Comparison of ENCODE assay signal across 1 cellular context in the genomic region with DNA sequence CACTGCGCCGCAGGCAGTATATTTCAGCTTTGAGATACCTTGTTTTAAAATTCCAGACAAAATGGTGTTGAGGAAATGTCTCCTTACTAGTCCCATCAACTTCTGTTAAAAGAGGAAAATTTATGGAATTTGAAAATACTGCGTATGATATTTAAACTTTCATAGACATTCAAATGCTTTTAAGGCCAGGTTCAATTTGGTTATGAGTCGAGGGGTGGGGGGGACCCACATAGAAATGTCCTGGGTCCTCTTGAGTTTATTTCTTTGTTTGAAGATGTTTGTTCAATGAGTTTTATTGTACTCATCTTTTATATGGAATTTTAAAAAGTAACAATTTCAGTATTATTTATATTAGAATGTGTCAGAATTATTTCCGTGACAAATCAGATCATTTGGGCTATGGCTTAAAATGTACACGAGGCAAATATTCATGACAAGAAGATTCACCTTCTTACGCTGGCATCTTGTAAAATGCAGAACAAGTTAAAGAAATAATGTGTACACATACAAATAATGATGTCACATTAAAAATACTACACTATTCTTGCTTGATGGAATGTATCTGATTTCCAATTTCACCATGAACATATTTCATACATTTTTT.
TF ChIP-seq lines count a peak whose summit lies in the region.

No MANE protein-coding gene starts in this region.

TF ChIP-seq in K562, 482 proteins besides CTCF, POLR2A, EP300 and RAD21:
- TF ChIP-seq ZFX (CRISPR knock-in tag; IDR thresholded peaks at IDR 0.05): 0 out of 2 replicates have a peak, but pooled peaks have one; percentile 19
- TF ChIP-seq, protein P1, sequence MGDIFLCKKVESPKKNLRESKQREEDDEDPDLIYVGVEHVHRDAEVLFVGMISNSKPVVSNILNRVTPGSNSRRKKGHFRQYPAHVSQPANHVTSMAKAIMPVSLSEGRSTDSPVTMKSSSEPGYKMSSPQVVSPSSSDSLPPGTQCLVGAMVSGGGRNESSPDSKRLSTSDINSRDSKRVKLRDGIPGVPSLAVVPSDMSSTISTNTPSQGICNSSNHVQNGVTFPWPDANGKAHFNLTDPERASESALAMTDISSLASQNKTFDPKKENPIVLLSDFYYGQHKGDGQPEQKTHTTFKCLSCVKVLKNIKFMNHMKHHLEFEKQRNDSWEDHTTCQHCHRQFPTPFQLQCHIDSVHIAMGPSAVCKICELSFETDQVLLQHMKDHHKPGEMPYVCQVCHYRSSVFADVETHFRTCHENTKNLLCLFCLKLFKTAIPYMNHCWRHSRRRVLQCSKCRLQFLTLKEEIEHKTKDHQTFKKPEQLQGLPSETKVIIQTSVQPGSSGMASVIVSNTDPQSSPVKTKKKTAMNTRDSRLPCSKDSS (IDR thresholded peaks at IDR 0.05; ENCODE audit: low read depth, partially characterized antibody): no peak
- TF ChIP-seq RUNX1 (IDR thresholded peaks at IDR 0.05; ENCODE audit: low read depth): no peak
- no peak for TF ChIP-seq ZBTB7A (IDR thresholded peaks at IDR 0.05; ENCODE audit: borderline replicate concordance, control insufficient read depth, low read depth, low read length)
- no peak for TF ChIP-seq ZNF12 (CRISPR knock-in tag; IDR thresholded peaks at IDR 0.05)
- TF ChIP-seq, protein P2, sequence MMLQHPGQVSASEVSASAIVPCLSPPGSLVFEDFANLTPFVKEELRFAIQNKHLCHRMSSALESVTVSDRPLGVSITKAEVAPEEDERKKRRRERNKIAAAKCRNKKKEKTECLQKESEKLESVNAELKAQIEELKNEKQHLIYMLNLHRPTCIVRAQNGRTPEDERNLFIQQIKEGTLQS (IDR thresholded peaks at IDR 0.05): no peak
- TF ChIP-seq, protein P2 (CRISPR knock-in tag; conservative IDR thresholded peaks at IDR 0.05): no peak
- no peak for TF ChIP-seq ZNF143 (CRISPR knock-in tag; IDR thresholded peaks at IDR 0.05)
- TF ChIP-seq KDM1A (IDR thresholded peaks at IDR 0.05): 0 out of 4 replicates have a peak, but pooled peaks of 1 of the 2 experiments have one; percentile 18
- TF ChIP-seq, protein P3, sequence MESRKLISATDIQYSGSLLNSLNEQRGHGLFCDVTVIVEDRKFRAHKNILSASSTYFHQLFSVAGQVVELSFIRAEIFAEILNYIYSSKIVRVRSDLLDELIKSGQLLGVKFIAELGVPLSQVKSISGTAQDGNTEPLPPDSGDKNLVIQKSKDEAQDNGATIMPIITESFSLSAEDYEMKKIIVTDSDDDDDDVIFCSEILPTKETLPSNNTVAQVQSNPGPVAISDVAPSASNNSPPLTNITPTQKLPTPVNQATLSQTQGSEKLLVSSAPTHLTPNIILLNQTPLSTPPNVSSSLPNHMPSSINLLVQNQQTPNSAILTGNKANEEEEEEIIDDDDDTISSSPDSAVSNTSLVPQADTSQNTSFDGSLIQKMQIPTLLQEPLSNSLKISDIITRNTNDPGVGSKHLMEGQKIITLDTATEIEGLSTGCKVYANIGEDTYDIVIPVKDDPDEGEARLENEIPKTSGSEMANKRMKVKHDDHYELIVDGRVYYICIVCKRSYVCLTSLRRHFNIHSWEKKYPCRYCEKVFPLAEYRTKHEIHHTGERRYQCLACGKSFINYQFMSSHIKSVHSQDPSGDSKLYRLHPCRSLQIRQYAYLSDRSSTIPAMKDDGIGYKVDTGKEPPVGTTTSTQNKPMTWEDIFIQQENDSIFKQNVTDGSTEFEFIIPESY (CRISPR knock-in tag; IDR thresholded peaks at IDR 0.05): no peak
- TF ChIP-seq KDM5B (IDR thresholded peaks at IDR 0.05; ENCODE audit: insufficient replicate concordance, low read depth, low read length): no peak
- no peak for TF ChIP-seq HEY1 (CRISPR knock-in tag; IDR thresholded peaks at IDR 0.05; ENCODE audit: borderline replicate concordance)
- TF ChIP-seq XRCC4 (IDR thresholded peaks at IDR 0.05; ENCODE audit: extremely low read depth, insufficient read depth, insufficient read length): no peak
- no peak for TF ChIP-seq ZNF583 (CRISPR knock-in tag; IDR thresholded peaks at IDR 0.05)
